In the genomic region with DNA sequence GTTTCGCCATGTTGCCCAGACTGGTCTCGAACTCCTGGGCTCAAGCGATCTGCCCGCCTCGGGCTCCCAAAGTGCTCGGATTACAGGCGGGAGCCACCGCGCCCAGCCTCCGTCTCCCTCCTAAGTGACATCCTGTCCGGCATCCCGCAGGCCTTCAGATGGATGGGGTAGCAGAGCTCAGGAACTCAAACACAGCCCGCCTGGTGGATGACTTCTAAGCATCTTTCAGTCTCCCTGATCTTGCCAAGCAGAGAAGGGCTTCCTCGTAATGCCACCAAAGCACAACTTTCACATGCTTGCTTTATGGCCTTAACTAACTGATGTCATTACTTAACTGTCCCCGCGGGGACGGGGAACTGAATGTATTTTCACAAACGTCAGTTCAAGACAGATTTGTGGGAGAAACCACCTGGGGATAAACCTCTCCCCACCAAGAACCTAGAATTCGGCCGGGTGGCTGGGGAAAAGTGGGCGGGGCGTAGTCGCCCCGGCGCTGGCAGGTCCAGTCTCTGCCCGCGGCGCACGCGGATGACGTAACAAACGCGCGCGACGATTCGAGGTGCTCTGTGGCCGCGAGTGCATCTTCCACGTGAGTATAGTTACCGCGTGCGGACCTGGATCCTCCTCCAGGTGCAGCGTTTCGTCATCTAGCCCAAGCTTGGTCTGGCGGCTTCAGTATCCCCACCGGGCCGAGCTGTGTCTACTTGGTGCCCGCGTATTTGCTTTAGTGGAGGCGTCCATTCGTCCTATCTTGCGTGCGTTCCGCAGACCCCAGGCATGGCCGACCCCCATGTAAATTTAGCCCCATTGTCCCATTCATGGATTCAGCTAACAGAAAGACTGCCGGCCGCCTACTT, we compare ENCODE assay signal across 8 cellular contexts. TPM values are rescaled to one million over a fixed set of nuclear protein-coding genes. Genes with fewer than 3 reads are reported as not detected.
A peak's percentile ranks its signal among the peaks of the same experiment; 100 is the strongest.
DNase-seq lines count a peak whose midpoint lies in the region; TF ChIP-seq lines count a peak whose summit lies in the region.

A gene with protein sequence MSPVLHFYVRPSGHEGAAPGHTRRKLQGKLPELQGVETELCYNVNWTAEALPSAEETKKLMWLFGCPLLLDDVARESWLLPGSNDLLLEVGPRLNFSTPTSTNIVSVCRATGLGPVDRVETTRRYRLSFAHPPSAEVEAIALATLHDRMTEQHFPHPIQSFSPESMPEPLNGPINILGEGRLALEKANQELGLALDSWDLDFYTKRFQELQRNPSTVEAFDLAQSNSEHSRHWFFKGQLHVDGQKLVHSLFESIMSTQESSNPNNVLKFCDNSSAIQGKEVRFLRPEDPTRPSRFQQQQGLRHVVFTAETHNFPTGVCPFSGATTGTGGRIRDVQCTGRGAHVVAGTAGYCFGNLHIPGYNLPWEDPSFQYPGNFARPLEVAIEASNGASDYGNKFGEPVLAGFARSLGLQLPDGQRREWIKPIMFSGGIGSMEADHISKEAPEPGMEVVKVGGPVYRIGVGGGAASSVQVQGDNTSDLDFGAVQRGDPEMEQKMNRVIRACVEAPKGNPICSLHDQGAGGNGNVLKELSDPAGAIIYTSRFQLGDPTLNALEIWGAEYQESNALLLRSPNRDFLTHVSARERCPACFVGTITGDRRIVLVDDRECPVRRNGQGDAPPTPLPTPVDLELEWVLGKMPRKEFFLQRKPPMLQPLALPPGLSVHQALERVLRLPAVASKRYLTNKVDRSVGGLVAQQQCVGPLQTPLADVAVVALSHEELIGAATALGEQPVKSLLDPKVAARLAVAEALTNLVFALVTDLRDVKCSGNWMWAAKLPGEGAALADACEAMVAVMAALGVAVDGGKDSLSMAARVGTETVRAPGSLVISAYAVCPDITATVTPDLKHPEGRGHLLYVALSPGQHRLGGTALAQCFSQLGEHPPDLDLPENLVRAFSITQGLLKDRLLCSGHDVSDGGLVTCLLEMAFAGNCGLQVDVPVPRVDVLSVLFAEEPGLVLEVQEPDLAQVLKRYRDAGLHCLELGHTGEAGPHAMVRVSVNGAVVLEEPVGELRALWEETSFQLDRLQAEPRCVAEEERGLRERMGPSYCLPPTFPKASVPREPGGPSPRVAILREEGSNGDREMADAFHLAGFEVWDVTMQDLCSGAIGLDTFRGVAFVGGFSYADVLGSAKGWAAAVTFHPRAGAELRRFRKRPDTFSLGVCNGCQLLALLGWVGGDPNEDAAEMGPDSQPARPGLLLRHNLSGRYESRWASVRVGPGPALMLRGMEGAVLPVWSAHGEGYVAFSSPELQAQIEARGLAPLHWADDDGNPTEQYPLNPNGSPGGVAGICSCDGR (N-terminal part only) (plus strand): TSS at position 539 of the 857 bp plus-strand sequence. CDS start 4,649 bp downstream, outside the sequence.

- peak within 1 kb of the TSS; percentile 52 for H2AFZ ChIP-seq in SU-DHL-6 (ENCODE audit: low read depth, low read length, severe bottlenecking)

- peaks cover 29% of the 10 kb centered on the region for H3K4me1 Mint-ChIP-seq in activated naive CD8-positive, alpha-beta T cell treated with anti-CD3 and anti-CD28 coated beads for 36 hours
- peaks cover 30% of the 10 kb centered on the region for H3K4me1 Mint-ChIP-seq in osteocyte (ENCODE audit: unreplicated experiment)

- peak within 1 kb of the TSS; percentile 98 for H3K4me3 Mint-ChIP-seq in activated naive CD8-positive, alpha-beta T cell treated with anti-CD3 and anti-CD28 coated beads for 36 hours
- H3K4me3 Mint-ChIP-seq in osteocyte (ENCODE audit: unreplicated experiment): peak within 1 kb of the TSS; percentile 97

- CTCF ChIA-PET in HEK293T (lab: Yijun Ruan, JAX): no interaction called here

- peak within 1 kb of the TSS; percentile 100 for H3K27ac Mint-ChIP-seq in activated naive CD8-positive, alpha-beta T cell treated with anti-CD3 and anti-CD28 coated beads for 36 hours
- H3K27ac Mint-ChIP-seq in osteocyte (ENCODE audit: unreplicated experiment): peak within 1 kb of the TSS; percentile 99

- H3F3A ChIP-seq in SU-DHL-6 (ENCODE audit: insufficient read depth): peaks cover 24% of the 10 kb centered on the region

- H3K36me3 ChIP-seq in SU-DHL-6 (ENCODE audit: low read length) (peaks cover 3% of the 10 kb centered on the region; the same call in 1 of the 2 replicates), testis (ENCODE audit: low read depth, missing control alignments) (no peaks in the 10 kb centered on the region)

- peaks cover 36% of the 10 kb centered on the region for H3K36me3 Mint-ChIP-seq in activated naive CD8-positive, alpha-beta T cell treated with anti-CD3 and anti-CD28 coated beads for 36 hours
- H3K36me3 Mint-ChIP-seq in osteocyte (ENCODE audit: unreplicated experiment): peaks cover 3% of the 10 kb centered on the region

- no peaks in the 10 kb centered on the region for H3K27me3 Mint-ChIP-seq in activated naive CD8-positive, alpha-beta T cell treated with anti-CD3 and anti-CD28 coated beads for 36 hours
- no peaks in the 10 kb centered on the region for H3K27me3 Mint-ChIP-seq in osteocyte (ENCODE audit: unreplicated experiment)

- H3K4me2 ChIP-seq in SU-DHL-6 (ENCODE audit: low read depth, low read length, poor library complexity, severe bottlenecking): peak within 1 kb of the TSS; percentile 87

- peaks cover 11% of the 10 kb centered on the region for H3K4me1 ChIP-seq in testis

- no peaks in the 10 kb centered on the region for H3K9me2 ChIP-seq in SU-DHL-6 (replicated peaks; ENCODE audit: insufficient read depth, low read length)

- H4K20me1 ChIP-seq in SU-DHL-6 (ENCODE audit: low read depth, low read length): no peaks in the 10 kb centered on the region

- peaks cover 57% of the 10 kb centered on the region for H3K79me2 ChIP-seq in SU-DHL-6 (ENCODE audit: insufficient read depth, low read length)

- peak; percentile 85 for DNase-seq in GDM1 (lab: John Stamatoyannopoulos, UW)
- peak; percentile 94 for DNase-seq in HEK293T (ENCODE audit: extremely low spot score)
- DNase-seq in NCI-H1105 (lab: John Stamatoyannopoulos, UW): peak; percentile 97
- peak; percentile 98 for DNase-seq in activated naive CD8-positive, alpha-beta T cell treated with anti-CD3 and anti-CD28 coated beads for 36 hours
- DNase-seq in head of caudate nucleus: peak; percentile 88 to 99 (median 95)
- peak; percentile 98 for DNase-seq in osteocyte (ENCODE audit: extremely low spot score, unreplicated experiment)
- DNase-seq in testis: peak; percentile 98

- H3K4me3 ChIP-seq in SU-DHL-6 (ENCODE audit: insufficient read depth, low read length, poor library complexity, severe bottlenecking): peak within 1 kb of the TSS; percentile 95
- peak within 1 kb of the TSS; percentile 78 to 95 for H3K4me3 ChIP-seq in testis

- peak within 1 kb of the TSS; percentile 96 for H3K27ac ChIP-seq in SU-DHL-6 (ENCODE audit: low read depth, low read length)
- H3K27ac ChIP-seq in testis: peak within 1 kb of the TSS; percentile 98 to 99

- TF ChIP-seq POLR2A in testis (IDR thresholded peaks at IDR 0.05): peak; percentile 35

- H3K27me3 ChIP-seq in SU-DHL-6 (ENCODE audit: low read length) (no peaks in the 10 kb centered on the region), testis (no peaks in the 10 kb centered on the region)

- H3K9me3 ChIP-seq in SU-DHL-6 (ENCODE audit: insufficient read depth, low read length) (no peaks in the 10 kb centered on the region), testis (no peaks in the 10 kb centered on the region)

- peaks cover 3% of the 10 kb centered on the region for H3K9me3 Mint-ChIP-seq in activated naive CD8-positive, alpha-beta T cell treated with anti-CD3 and anti-CD28 coated beads for 36 hours
- H3K9me3 Mint-ChIP-seq in osteocyte (ENCODE audit: unreplicated experiment): no peaks in the 10 kb centered on the region

- H3K9ac ChIP-seq in SU-DHL-6 (ENCODE audit: low read length): peak within 1 kb of the TSS; percentile 93

- TF ChIP-seq CTCF in SU-DHL-6 (IDR thresholded peaks at IDR 0.05; ENCODE audit: insufficient read depth, low read length, poor library complexity, severe bottlenecking) (no peak), osteocyte (IDR thresholded peaks at IDR 0.05) (no peak), testis (IDR thresholded peaks at IDR 0.05) (peak in 1 of 3 experiments; percentile 26)

- WGBS in testis, 2 donors: 0% methylated on average over 9 to 56 of the region's 58 CpGs

- intact Hi-C loops in head of caudate nucleus (cut with DNase I) (loop anchor here (5.0 kb wide), 1 partner anchor 38 kb away; a partner anchor contains a TSS), testis (cut with DNase I; ENCODE audit: low total_unique reads) (no loop called here)

- POLR2A ChIA-PET in HEK293T (lab: Yijun Ruan, JAX): interaction anchor here (0.7 to 6.8 kb wide), 27 partner anchors 11 to 392 kb away, joined by 3 to 126 read pairs (median 5); a partner anchor contains a TSS

TF ChIP-seq in HEK293T, 16 proteins besides CTCF, POLR2A, EP300 and RAD21:
- TF ChIP-seq LEF1 (IDR thresholded peaks at IDR 0.05; ENCODE audit: borderline replicate concordance): peak; percentile 50; the same call in 1 of the 2 replicates
- TF ChIP-seq FOXM1 (IDR thresholded peaks at IDR 0.05; ENCODE audit: borderline replicate concordance): no peak
- no peak for TF ChIP-seq ELF4 (IDR thresholded peaks at IDR 0.05)
- no peak for TF ChIP-seq BHLHE40 (IDR thresholded peaks at IDR 0.05; ENCODE audit: borderline replicate concordance)
- no peak for TF ChIP-seq SUZ12 (IDR thresholded peaks at IDR 0.05)
- TF ChIP-seq ZNF384 (IDR thresholded peaks at IDR 0.05): no peak
- no peak for TF ChIP-seq FOXK2 (IDR thresholded peaks at IDR 0.05)
- TF ChIP-seq ARNT (IDR thresholded peaks at IDR 0.05): no peak; the same call in 1 of the 2 replicates
- TF ChIP-seq TARDBP (IDR thresholded peaks at IDR 0.05): peak; percentile 80
- peak; percentile 70 for TF ChIP-seq L3MBTL2 (conservative IDR thresholded peaks at IDR 0.05)
- no peak for TF ChIP-seq CTBP1 (IDR thresholded peaks at IDR 0.05; ENCODE audit: borderline replicate concordance)
- no peak for TF ChIP-seq SP1 (IDR thresholded peaks at IDR 0.05)
- no peak for TF ChIP-seq HDGF (IDR thresholded peaks at IDR 0.05; ENCODE audit: borderline replicate concordance)
- TF ChIP-seq, protein P1, sequence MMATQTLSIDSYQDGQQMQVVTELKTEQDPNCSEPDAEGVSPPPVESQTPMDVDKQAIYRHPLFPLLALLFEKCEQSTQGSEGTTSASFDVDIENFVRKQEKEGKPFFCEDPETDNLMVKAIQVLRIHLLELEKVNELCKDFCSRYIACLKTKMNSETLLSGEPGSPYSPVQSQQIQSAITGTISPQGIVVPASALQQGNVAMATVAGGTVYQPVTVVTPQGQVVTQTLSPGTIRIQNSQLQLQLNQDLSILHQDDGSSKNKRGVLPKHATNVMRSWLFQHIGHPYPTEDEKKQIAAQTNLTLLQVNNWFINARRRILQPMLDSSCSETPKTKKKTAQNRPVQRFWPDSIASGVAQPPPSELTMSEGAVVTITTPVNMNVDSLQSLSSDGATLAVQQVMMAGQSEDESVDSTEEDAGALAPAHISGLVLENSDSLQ (IDR thresholded peaks at IDR 0.05): peak; percentile 64
- TF ChIP-seq FOXA1 (IDR thresholded peaks at IDR 0.05): no peak

RNA-seq across cellular contexts. Expression of the gene that starts here (rescaled TPM):
- 100 to 1,000 TPM; 187 to 192 TPM for total RNA-seq in activated naive CD8-positive, alpha-beta T cell treated with anti-CD3 and anti-CD28 coated beads for 36 hours
- total RNA-seq in osteocyte (48.9 and 53.6 TPM in 2 replicates), testis (10 to 100 TPM; 33.3 to 40.5 TPM)
- 17.6 TPM for polyA plus RNA-seq in testis (ENCODE audit: insufficient read depth, low read depth, low replicate concordance)

Comparison
In these comparisons a context has a peak if more than half of its experiments do, and no peak if none do; other contexts are left out.
1. Peak in every context shown above with its lines: DNase-seq, H3K4me3 ChIP-seq and H3K27ac ChIP-seq.